Comparison of ENCODE assay signal across 8 cellular contexts in the genomic region with DNA sequence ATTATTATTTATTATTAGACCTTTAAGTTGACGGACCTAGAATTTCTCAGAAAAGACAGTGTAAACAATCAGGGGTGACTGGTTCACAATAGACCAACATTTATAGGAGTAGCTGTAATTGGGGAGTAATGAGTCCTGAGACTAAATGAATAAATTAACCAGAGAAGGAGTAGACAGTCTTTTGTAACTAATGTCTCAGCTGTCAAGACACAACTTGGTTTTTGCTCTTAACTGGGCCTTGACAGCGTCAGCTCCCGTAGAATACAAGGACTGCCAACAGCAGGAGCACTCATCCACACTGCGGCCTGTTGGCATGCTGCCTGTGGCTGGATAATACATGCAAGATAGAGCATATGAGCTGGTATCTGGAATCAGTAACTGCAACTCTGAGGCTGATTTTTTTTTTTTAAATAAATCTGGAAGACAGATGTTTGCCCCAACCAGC.
A peak's percentile ranks its signal among the peaks of the same experiment; 100 is the strongest.
DNase-seq lines count a peak whose midpoint lies in the region; ATAC-seq and TF ChIP-seq lines count a peak whose summit lies in the region.

No MANE protein-coding gene starts in this region.

- TF ChIP-seq CTCF in omental fat pad (IDR thresholded peaks at IDR 0.05): no peak

- POLR2A ChIA-PET in naive thymus-derived CD8-positive, alpha-beta T cell (lab: Charles Lee): no interaction called here

- peaks cover 0 to 1% (median 0%) of the 10 kb centered on the region in 5 donors for H3K27me3 Mint-ChIP-seq in naive thymus-derived CD8-positive, alpha-beta T cell

- no peaks in the 10 kb centered on the region for H3K4me1 Mint-ChIP-seq in naive thymus-derived CD8-positive, alpha-beta T cell

- H3K27ac Mint-ChIP-seq in naive thymus-derived CD8-positive, alpha-beta T cell: no peak overlapping the region

- ATAC-seq in omental fat pad (ENCODE audit: low FRiP score) (peak; percentile 90), HG03439 (IDR thresholded peaks at IDR 0.05; ENCODE audit: unreplicated experiment) (no peak), HG03457 (IDR thresholded peaks at IDR 0.05; ENCODE audit: unreplicated experiment) (no peak)
- no peak for ATAC-seq in naive thymus-derived CD8-positive, alpha-beta T cell

- H3K9me3 Mint-ChIP-seq in naive thymus-derived CD8-positive, alpha-beta T cell: peaks cover 0 to 6% (median 2%) of the 10 kb centered on the region in 9 donors

- no peak overlapping the region for H3K4me3 Mint-ChIP-seq in naive thymus-derived CD8-positive, alpha-beta T cell

- peak; percentile 46 for DNase-seq in DMS153 treated with DMSO at 0.1 percent for 48 hours (lab: John Stamatoyannopoulos, UW; ENCODE audit: unreplicated experiment)
- peak; percentile 87 for DNase-seq in NCI-H345 (lab: John Stamatoyannopoulos, UW)
- peak; percentile 82 for DNase-seq in fibroblast of peridontal ligament (ENCODE audit: extremely low read depth)
- DNase-seq in omental fat pad (ENCODE audit: low spot score): peak; percentile 53
- DNase-seq in stimulated activated CD4-positive, alpha-beta T cell treated with anti-CD3 and anti-CD28 coated beads, Interleukin-4, amount 100 ng/mL, for 24 hours: no peak
- DNase-seq in naive thymus-derived CD8-positive, alpha-beta T cell: no peak

- H3K36me3 Mint-ChIP-seq in naive thymus-derived CD8-positive, alpha-beta T cell: no peaks in the 10 kb centered on the region

Comparison
In these comparisons a context has a peak if more than half of its experiments do, and no peak if none do; other contexts are left out.
1. DNase-seq: peak in DMS153 treated with DMSO at 0.1 percent for 48 hours (single experiment), NCI-H345 (single experiment), fibroblast of peridontal ligament (single experiment) and omental fat pad (single experiment); none in stimulated activated CD4-positive, alpha-beta T cell treated with anti-CD3 and anti-CD28 coated beads, Interleukin-4, amount 100 ng/mL, for 24 hours (single experiment) and naive thymus-derived CD8-positive, alpha-beta T cell (0 of 10).